Comparison of ENCODE assay signal across 8 cellular contexts in the genomic region with DNA sequence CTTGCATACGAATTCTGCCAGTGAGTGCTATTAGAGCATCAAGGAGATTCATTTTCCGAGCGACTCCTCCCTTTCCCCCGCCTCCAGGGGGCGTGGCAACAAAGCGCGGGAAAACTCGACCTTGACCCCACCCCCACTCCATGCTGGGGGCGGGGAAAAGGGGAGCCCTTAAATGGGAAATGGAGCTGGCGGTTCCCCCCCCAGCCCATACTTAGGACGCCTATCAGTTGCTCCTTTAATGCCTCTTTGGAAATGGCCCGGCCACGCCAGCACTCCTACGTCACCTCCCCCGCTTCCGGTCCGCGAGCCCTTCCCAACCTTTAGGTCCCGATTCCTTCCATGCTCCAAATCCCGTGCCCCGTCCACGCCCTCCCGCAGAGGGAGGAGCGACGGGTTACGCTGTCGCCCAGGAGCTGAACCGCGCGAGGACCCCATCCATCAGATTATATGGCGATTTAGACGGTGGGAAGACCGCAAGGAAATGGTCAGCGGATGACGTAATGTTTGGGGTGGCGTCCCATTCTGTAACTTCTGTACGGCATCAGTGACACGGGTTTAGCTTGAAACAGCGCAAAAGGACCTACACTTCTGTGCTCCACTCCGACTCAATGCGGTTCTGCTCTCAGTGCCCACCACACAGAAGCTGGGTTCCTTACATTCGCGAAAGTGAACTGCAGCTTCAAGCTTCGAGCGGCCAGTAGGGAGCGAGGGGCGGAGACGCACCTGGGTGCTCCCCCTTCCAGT. TPM values are rescaled to one million over a fixed set of nuclear protein-coding genes. Genes with fewer than 3 reads are reported as not detected.
DNase-seq lines count a peak whose midpoint lies in the region; ATAC-seq and TF ChIP-seq lines count a peak whose summit lies in the region.

No MANE protein-coding gene starts in this region.

- H3K27ac ChIP-seq in liver (ENCODE audit: low read depth in 1 of 2, low read length in 2 of 2), result peak overlapping the region; percentile 99 to 100

- peak overlapping the region; percentile 89 to 99 (median 90) for H3K4me3 ChIP-seq in liver (ENCODE audit: low read depth in 1 of 3, low read length in 3 of 3)

- WGBS in liver, result under 1% methylated on average over 48 of the region's 48 CpGs

- peaks cover 3 to 16% (median 6%) of the 10 kb centered on the region in 4 donors for H3K4me1 ChIP-seq in liver (ENCODE audit: control insufficient read depth in 4 of 4, insufficient read depth in 4 of 4, low read length in 3 of 4)

- peaks cover 2 to 6% (median 5%) of the 10 kb centered on the region in 4 donors for H3K36me3 ChIP-seq in liver (ENCODE audit: control insufficient read depth in 4 of 4, insufficient read depth in 3 of 4, low read depth in 1 of 4, low read length in 3 of 4)

- ATAC-seq in GM19395 (IDR thresholded peaks at IDR 0.05; ENCODE audit: unreplicated experiment) (peak; percentile 35), HG03571 (IDR thresholded peaks at IDR 0.05; ENCODE audit: unreplicated experiment) (peak; percentile 39)

- H3K27me3 ChIP-seq in liver (ENCODE audit: control insufficient read depth in 4 of 4, insufficient read depth in 4 of 4, low read length in 3 of 4), result no peaks in the 10 kb centered on the region

- DNase-seq in C1 segment of cervical spinal cord (lab: John Stamatoyannopoulos, UW), result peak; percentile 63 to 96 (median 95)
- DNase-seq in NCI-H774 (lab: John Stamatoyannopoulos, UW), result peak; percentile 98
- peak; percentile 96 to 97 for DNase-seq in activated CD4-positive, alpha-beta T cell treated with anti-CD3 and anti-CD28 coated beads, Interleukin-2, amount 50 U/mL, for 48 hours
- DNase-seq in dermis microvascular lymphatic vessel endothelial cell (ENCODE audit: low read depth in 2 of 2), result peak; percentile 92 to 98
- peak; percentile 95 for DNase-seq in stimulated activated CD4-positive, alpha-beta T cell treated with anti-CD3 and anti-CD28 coated beads, Interleukin-4, amount 100 ng/mL, for 1 hour

- peak overlapping the region; percentile 67 to 92 for H3K9ac ChIP-seq in liver (ENCODE audit: low read depth in 1 of 2, low read length in 2 of 2)

- peak; percentile 18 for TF ChIP-seq CTCF in liver (IDR thresholded peaks at IDR 0.05; ENCODE audit: low read depth, low read length, missing input control)

- TF ChIP-seq RAD21 in liver (IDR thresholded peaks at IDR 0.05), result peak; percentile 64 to 68

- no peaks in the 10 kb centered on the region for H3K9me3 ChIP-seq in liver (ENCODE audit: control insufficient read depth in 4 of 4, low read length in 3 of 4)

TF ChIP-seq in liver, 16 proteins besides CTCF, POLR2A, EP300 and RAD21:
- peak; percentile 80 for TF ChIP-seq SP1 (IDR thresholded peaks at IDR 0.05)
- TF ChIP-seq, protein P1, sequence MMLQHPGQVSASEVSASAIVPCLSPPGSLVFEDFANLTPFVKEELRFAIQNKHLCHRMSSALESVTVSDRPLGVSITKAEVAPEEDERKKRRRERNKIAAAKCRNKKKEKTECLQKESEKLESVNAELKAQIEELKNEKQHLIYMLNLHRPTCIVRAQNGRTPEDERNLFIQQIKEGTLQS (IDR thresholded peaks at IDR 0.05), result peak; percentile 63
- TF ChIP-seq YY1 (IDR thresholded peaks at IDR 0.05), result peak; percentile 84
- peak; percentile 84 to 88 for TF ChIP-seq RXRA (IDR thresholded peaks at IDR 0.05)
- TF ChIP-seq, protein P2, sequence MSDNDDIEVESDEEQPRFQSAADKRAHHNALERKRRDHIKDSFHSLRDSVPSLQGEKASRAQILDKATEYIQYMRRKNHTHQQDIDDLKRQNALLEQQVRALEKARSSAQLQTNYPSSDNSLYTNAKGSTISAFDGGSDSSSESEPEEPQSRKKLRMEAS (IDR thresholded peaks at IDR 0.05), result peak; percentile 96
- peak; percentile 43 for TF ChIP-seq HNF4G (IDR thresholded peaks at IDR 0.05)
- peak; percentile 76 for TF ChIP-seq TAF1 (conservative IDR thresholded peaks at IDR 0.05)
- TF ChIP-seq HNF4A (conservative IDR thresholded peaks at IDR 0.05), result peak; percentile 71 to 86
- no peak for TF ChIP-seq FOXA1 (IDR thresholded peaks at IDR 0.05)
- peak; percentile 74 to 92 for TF ChIP-seq GABPA (IDR thresholded peaks at IDR 0.05 in 1 of 2, conservative IDR thresholded peaks at IDR 0.05 in 1 of 2)
- TF ChIP-seq EGR1 (IDR thresholded peaks at IDR 0.05; ENCODE audit: low read depth in 2 of 2), result peak; percentile 86 to 94
- TF ChIP-seq JUND (IDR thresholded peaks at IDR 0.05), result peak; percentile 82 to 91
- TF ChIP-seq FOXA2 (IDR thresholded peaks at IDR 0.05), result no peak
- TF ChIP-seq NR2F2 (IDR thresholded peaks at IDR 0.05), result peak; percentile 98
- TF ChIP-seq, protein P3, sequence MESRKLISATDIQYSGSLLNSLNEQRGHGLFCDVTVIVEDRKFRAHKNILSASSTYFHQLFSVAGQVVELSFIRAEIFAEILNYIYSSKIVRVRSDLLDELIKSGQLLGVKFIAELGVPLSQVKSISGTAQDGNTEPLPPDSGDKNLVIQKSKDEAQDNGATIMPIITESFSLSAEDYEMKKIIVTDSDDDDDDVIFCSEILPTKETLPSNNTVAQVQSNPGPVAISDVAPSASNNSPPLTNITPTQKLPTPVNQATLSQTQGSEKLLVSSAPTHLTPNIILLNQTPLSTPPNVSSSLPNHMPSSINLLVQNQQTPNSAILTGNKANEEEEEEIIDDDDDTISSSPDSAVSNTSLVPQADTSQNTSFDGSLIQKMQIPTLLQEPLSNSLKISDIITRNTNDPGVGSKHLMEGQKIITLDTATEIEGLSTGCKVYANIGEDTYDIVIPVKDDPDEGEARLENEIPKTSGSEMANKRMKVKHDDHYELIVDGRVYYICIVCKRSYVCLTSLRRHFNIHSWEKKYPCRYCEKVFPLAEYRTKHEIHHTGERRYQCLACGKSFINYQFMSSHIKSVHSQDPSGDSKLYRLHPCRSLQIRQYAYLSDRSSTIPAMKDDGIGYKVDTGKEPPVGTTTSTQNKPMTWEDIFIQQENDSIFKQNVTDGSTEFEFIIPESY (IDR thresholded peaks at IDR 0.05), result peak; percentile 81
- TF ChIP-seq, protein P4, sequence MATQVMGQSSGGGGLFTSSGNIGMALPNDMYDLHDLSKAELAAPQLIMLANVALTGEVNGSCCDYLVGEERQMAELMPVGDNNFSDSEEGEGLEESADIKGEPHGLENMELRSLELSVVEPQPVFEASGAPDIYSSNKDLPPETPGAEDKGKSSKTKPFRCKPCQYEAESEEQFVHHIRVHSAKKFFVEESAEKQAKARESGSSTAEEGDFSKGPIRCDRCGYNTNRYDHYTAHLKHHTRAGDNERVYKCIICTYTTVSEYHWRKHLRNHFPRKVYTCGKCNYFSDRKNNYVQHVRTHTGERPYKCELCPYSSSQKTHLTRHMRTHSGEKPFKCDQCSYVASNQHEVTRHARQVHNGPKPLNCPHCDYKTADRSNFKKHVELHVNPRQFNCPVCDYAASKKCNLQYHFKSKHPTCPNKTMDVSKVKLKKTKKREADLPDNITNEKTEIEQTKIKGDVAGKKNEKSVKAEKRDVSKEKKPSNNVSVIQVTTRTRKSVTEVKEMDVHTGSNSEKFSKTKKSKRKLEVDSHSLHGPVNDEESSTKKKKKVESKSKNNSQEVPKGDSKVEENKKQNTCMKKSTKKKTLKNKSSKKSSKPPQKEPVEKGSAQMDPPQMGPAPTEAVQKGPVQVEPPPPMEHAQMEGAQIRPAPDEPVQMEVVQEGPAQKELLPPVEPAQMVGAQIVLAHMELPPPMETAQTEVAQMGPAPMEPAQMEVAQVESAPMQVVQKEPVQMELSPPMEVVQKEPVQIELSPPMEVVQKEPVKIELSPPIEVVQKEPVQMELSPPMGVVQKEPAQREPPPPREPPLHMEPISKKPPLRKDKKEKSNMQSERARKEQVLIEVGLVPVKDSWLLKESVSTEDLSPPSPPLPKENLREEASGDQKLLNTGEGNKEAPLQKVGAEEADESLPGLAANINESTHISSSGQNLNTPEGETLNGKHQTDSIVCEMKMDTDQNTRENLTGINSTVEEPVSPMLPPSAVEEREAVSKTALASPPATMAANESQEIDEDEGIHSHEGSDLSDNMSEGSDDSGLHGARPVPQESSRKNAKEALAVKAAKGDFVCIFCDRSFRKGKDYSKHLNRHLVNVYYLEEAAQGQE (IDR thresholded peaks at IDR 0.05), result peak; percentile 36

RNA-seq across cellular contexts. Expression of a gene that starts 0.7 kb away (rescaled TPM):
- total RNA-seq in dermis microvascular lymphatic vessel endothelial cell, result 5.8 and 9.7 TPM in 2 replicates
- total RNA-seq in liver, result 1 to 10 TPM; 9.3 to 9.7 TPM
- polyA plus RNA-seq in liver, result 1 to 10 TPM; 2.7 to 6.4 TPM

RNA-seq across cellular contexts. Expression of a gene that starts 26.9 kb away (rescaled TPM):
- total RNA-seq in dermis microvascular lymphatic vessel endothelial cell (192 and 200 TPM in 2 replicates), liver (10 to 100 TPM; 77.7 to 86.3 TPM)
- polyA plus RNA-seq in liver, result 100 to 1,000 TPM in 1 of 2 donors, 10 to 100 TPM in 1; 87.7 to 108 TPM

RNA-seq across cellular contexts. Expression of a gene that starts 45.8 kb away (rescaled TPM):
- total RNA-seq in dermis microvascular lymphatic vessel endothelial cell (29.7 and 38.1 TPM in 2 replicates), liver (10 to 100 TPM; 24.2 to 27.1 TPM)
- polyA plus RNA-seq in liver, result 10 to 100 TPM; 14.2 to 14.3 TPM

Comparison
In these comparisons a context has a peak if more than half of its experiments do, and no peak if none do; other contexts are left out.
1. Peak in every context shown above with its lines: DNase-seq, ATAC-seq, H3K4me3 ChIP-seq and H3K27ac ChIP-seq.